In the genomic region with DNA sequence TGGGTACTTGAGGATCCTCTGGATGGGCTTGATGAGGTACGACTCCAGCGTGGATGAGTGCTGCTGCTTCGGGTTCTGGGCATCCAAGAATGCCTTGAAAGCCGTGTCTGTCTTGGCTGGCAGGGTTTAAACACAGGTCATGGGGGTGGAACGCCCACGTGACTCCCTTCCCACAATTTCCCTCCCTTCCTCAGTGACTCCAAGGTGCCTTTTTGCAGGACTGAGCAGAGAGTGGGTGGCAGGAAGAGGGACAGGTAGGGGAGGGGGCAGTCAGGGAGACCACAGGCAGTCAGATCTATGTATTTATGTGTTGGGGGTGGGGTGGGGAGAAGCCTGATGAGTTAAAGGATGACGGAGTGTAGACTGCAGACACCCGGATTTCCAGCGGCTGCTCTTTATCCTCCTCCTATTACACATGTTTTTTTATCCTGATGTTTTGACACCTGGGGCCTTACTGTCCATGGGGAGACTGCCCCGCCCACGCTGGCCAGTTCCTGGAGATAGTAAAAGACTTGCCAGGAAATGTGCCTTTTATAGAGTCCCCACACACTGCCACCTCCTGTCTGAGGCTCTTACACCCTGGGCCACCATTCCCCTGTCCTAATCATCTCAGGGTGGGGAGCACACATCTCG, we compare ENCODE assay signal across 16 cellular contexts.
"Had no signal": no experiment of that assay in that cellular context is flagged by ENCODE, and none has a peak within 500 bp of the region (broad histone marks: within the 10 kb centered on the region; RNA-seq: fewer than 3 reads in every experiment).

No MANE protein-coding gene starts in this region.

- ATAC-seq: left lobe of liver; naive thymus-derived CD8-positive, alpha-beta T cell; stimulated activated naive CD8-positive, alpha-beta T cell treated with anti-CD3 and anti-CD28 coated beads, Interleukin-15, Interleukin-2, amounts not matched to agents 100 U/mL and 50 U/mL, for 24 hours had no signal

- H3K27ac Mint-ChIP-seq: activated CD4-positive, alpha-beta T cell treated with anti-CD3 and anti-CD28 coated beads, Interleukin-2, amount 10 ng/mL, durations not matched to agents 7 days and 5 days; activated naive CD4-positive, alpha-beta T cell treated with anti-CD3 and anti-CD28 coated beads, Interleukin-2, amount 50 U/mL, for 24 hours had no signal

- H3K27me3 Mint-ChIP-seq: activated CD4-positive, alpha-beta T cell treated with anti-CD3 and anti-CD28 coated beads, Interleukin-2, amount 10 ng/mL, durations not matched to agents 7 days and 5 days; activated naive CD4-positive, alpha-beta T cell treated with anti-CD3 and anti-CD28 coated beads, Interleukin-2, amount 50 U/mL, for 24 hours; naive thymus-derived CD8-positive, alpha-beta T cell had no signal

- H3K9me3 ChIP-seq: suprapubic skin had no signal

- H3K9me3 Mint-ChIP-seq: activated CD4-positive, alpha-beta T cell treated with anti-CD3 and anti-CD28 coated beads, Interleukin-2, amount 10 ng/mL, durations not matched to agents 7 days and 5 days; activated naive CD4-positive, alpha-beta T cell treated with anti-CD3 and anti-CD28 coated beads, Interleukin-2, amount 50 U/mL, for 24 hours had no signal

- H3K4me3 Mint-ChIP-seq: activated CD4-positive, alpha-beta T cell treated with anti-CD3 and anti-CD28 coated beads, Interleukin-2, amount 10 ng/mL, durations not matched to agents 7 days and 5 days; activated naive CD4-positive, alpha-beta T cell treated with anti-CD3 and anti-CD28 coated beads, Interleukin-2, amount 50 U/mL, for 24 hours; naive thymus-derived CD8-positive, alpha-beta T cell had no signal

- H3K4me1 ChIP-seq: suprapubic skin had no signal

- H3K4me3 ChIP-seq: dorsolateral prefrontal cortex, suprapubic skin had no signal

- DNase-seq: activated CD4-positive, alpha-beta T cell treated with anti-CD3 and anti-CD28 coated beads, Interleukin-2, amount 10 ng/mL, durations not matched to agents 7 days and 5 days; activated effector memory CD4-positive, alpha-beta T cell treated with Interleukin-2 at 50 U/mL for 16 hours; amniotic stem cell; dorsolateral prefrontal cortex; naive thymus-derived CD8-positive, alpha-beta T cell; nucleus accumbens; posterior cingulate gyrus; small intestine; stimulated activated CD4-positive, alpha-beta T cell treated with anti-CD3 and anti-CD28 coated beads, Interleukin-4, amount 100 ng/mL, for 4 hours; stimulated activated CD8-positive, alpha-beta memory T cell treated with anti-CD3 and anti-CD28 coated beads, Interleukin-4, amount 100 ng/mL, for 48 hours; stimulated activated naive CD8-positive, alpha-beta T cell treated with anti-CD3 and anti-CD28 coated beads, Interleukin-15, Interleukin-2, amounts not matched to agents 100 U/mL and 50 U/mL, for 24 hours; T-helper 2 cell; trophoblast cell had no signal

- H3K27me3 ChIP-seq: dorsolateral prefrontal cortex, suprapubic skin had no signal
